Comparison of ENCODE assay signal across 18 cellular contexts in the genomic region with DNA sequence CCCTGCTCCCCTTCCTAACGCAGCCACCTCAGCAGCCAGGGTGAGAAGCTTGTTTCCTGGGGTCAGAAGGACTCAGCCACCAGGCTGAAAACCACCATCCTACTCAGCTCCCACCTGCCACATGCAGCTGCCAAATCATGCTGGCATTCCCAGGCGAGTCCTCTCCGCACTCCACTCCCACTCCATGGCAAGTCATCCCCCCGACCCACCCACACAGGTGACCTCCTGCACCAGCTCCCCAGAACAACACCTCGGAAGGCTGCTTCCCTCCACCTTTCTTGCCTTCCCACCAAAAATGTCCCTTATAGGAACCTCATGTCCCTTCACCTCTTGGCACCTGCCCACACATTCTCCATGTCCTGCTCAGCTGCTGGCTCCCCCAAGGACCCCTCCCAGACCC. TPM values are rescaled to one million over a fixed set of nuclear protein-coding genes. Genes with fewer than 3 reads are reported as not detected.
DNase-seq lines count a peak whose midpoint lies in the region; ATAC-seq, FAIRE-seq and TF ChIP-seq lines count a peak whose summit lies in the region.
"Had no signal": no experiment of that assay in that cellular context is flagged by ENCODE, and none has a peak within 500 bp of the region (broad histone marks: within the 10 kb centered on the region; RNA-seq: fewer than 3 reads in every experiment).

No MANE protein-coding gene starts in this region.

- H3K4me3 ChIP-seq in ACC112 (ENCODE audit: low read depth, low read length) (no peak overlapping the region), SK-N-SH (ENCODE audit: low read depth in 2 of 2, low read length in 1 of 2) (no peak overlapping the region), WERI-Rb-1 (ENCODE audit: low read depth, low read length) (no peak overlapping the region)
- H3K4me3 ChIP-seq: coronary artery, right atrium auricular region, uterus had no signal

- H3K79me2 ChIP-seq in ACC112 (ENCODE audit: control insufficient read depth, insufficient read depth, low read length, unreplicated experiment) = peaks cover 53% of the 10 kb centered on the region
- H3K79me2 ChIP-seq in SK-N-SH (ENCODE audit: insufficient read depth) = peaks cover 76% of the 10 kb centered on the region

- H3K27me3 Mint-ChIP-seq in CD4-positive, alpha-beta T cell = no peaks in the 10 kb centered on the region
- no peaks in the 10 kb centered on the region for H3K27me3 Mint-ChIP-seq in activated T-helper 17 cell treated with anti-CD3 and anti-CD28 coated beads, Interleukin-2, amount 50 U/mL, for 72 hours
- H3K27me3 Mint-ChIP-seq in naive thymus-derived CD8-positive, alpha-beta T cell = no peaks in the 10 kb centered on the region
- H3K27me3 Mint-ChIP-seq: activated naive CD4-positive, alpha-beta T cell treated with anti-CD3 and anti-CD28 coated beads, Interleukin-2, amount 50 U/mL, for 24 hours had no signal

- no peak overlapping the region for H3K4me2 ChIP-seq in SK-N-SH

- H3K4me1 ChIP-seq in ACC112 (ENCODE audit: control insufficient read depth, insufficient read depth, low read length, unreplicated experiment) = peaks cover 32% of the 10 kb centered on the region
- peaks cover 9 to 19% of the 10 kb centered on the region in 2 experiments; a peak in 3 of 4 replicates for H3K4me1 ChIP-seq in SK-N-SH (ENCODE audit: control insufficient read depth in 1 of 2, insufficient read depth in 2 of 2, low read depth in 1 of 2, low read length in 1 of 2)

- intact Hi-C loops in CD4-positive, alpha-beta T cell (cut with DNase I, micrococcal nuclease) = loop anchor here in 1 of 2 experiments (10.0 kb wide), 1 partner anchor 79 kb away; the partner anchor contains the start of gene ARPC1A

- WGBS in SK-N-SH (ENCODE audit: low lambda C conversion rate) = 89% methylated on average over 5 of the region's 5 CpGs

- no peak for FAIRE-seq in frontal cortex (lab: Jason Lieb, UNC)
- FAIRE-seq: G401.6 had no signal

- H3F3A ChIP-seq in SK-N-SH (replicated peaks; ENCODE audit: insufficient read depth) = peaks cover 20% of the 10 kb centered on the region

- POLR2A ChIA-PET in CD4-positive, alpha-beta T cell (lab: Charles Lee) = interaction anchor here (1.4 to 1.9 kb wide), 2 partner anchors 10 to 11 kb away, joined by 5 to 8 read pairs; no protein-coding TSS in a partner anchor
- POLR2A ChIA-PET in naive thymus-derived CD8-positive, alpha-beta T cell (lab: Charles Lee) = interaction anchor here (3.8 kb wide), 1 partner anchor 10 kb away, joined by 29 read pairs; no protein-coding TSS in a partner anchor
- POLR2A ChIA-PET in SK-N-SH (lab: Yijun Ruan, JAX) = interaction anchor here (3.1 kb wide), 1 partner anchor 11 kb away, joined by 25 read pairs; no protein-coding TSS in a partner anchor

- H3K36me3 ChIP-seq in ACC112 (ENCODE audit: insufficient read depth, low read length) = peaks cover 19% of the 10 kb centered on the region; the same call in 1 of the 2 replicates
- H3K36me3 ChIP-seq in SK-N-SH (replicated peaks in 1 of 2; ENCODE audit: control insufficient read depth in 1 of 2, insufficient read depth in 2 of 2, low read length in 1 of 2) = peaks cover 48% of the 10 kb centered on the region in 2 experiments
- H3K36me3 ChIP-seq in WERI-Rb-1 = peaks cover 75% of the 10 kb centered on the region
- H3K36me3 ChIP-seq: uterus had no signal

- no peaks in the 10 kb centered on the region for H3K9me3 Mint-ChIP-seq in CD4-positive, alpha-beta T cell
- H3K9me3 Mint-ChIP-seq in activated T-helper 17 cell treated with anti-CD3 and anti-CD28 coated beads, Interleukin-2, amount 50 U/mL, for 72 hours = no peaks in the 10 kb centered on the region
- no peaks in the 10 kb centered on the region for H3K9me3 Mint-ChIP-seq in naive thymus-derived CD8-positive, alpha-beta T cell
- H3K9me3 Mint-ChIP-seq: activated naive CD4-positive, alpha-beta T cell treated with anti-CD3 and anti-CD28 coated beads, Interleukin-2, amount 50 U/mL, for 24 hours; brain; HFFc6 had no signal

- peaks cover 43% of the 10 kb centered on the region for H3K4me1 Mint-ChIP-seq in CD4-positive, alpha-beta T cell (ENCODE audit: low read depth)
- peaks cover 30% of the 10 kb centered on the region for H3K4me1 Mint-ChIP-seq in activated T-helper 17 cell treated with anti-CD3 and anti-CD28 coated beads, Interleukin-2, amount 50 U/mL, for 72 hours
- H3K4me1 Mint-ChIP-seq in naive thymus-derived CD8-positive, alpha-beta T cell = peaks cover 36 to 51% (median 45%) of the 10 kb centered on the region in 4 donors

- peaks cover 72% of the 10 kb centered on the region for H3K36me3 Mint-ChIP-seq in CD4-positive, alpha-beta T cell (ENCODE audit: low read depth)
- peaks cover 90% of the 10 kb centered on the region for H3K36me3 Mint-ChIP-seq in activated T-helper 17 cell treated with anti-CD3 and anti-CD28 coated beads, Interleukin-2, amount 50 U/mL, for 72 hours (ENCODE audit: low read depth)
- peaks cover 6 to 48% (median 12%) of the 10 kb centered on the region in 3 donors for H3K36me3 Mint-ChIP-seq in naive thymus-derived CD8-positive, alpha-beta T cell

- no peaks in the 10 kb centered on the region for H3K9me3 ChIP-seq in CD4-positive, alpha-beta T cell (ENCODE audit: control insufficient read depth, low read length)
- H3K9me3 ChIP-seq in SK-N-SH (no peaks in the 10 kb centered on the region), WERI-Rb-1 (ENCODE audit: severe bottlenecking) (no peaks in the 10 kb centered on the region)
- H3K9me3 ChIP-seq: right atrium auricular region, uterus had no signal

- no peaks in the 10 kb centered on the region for H3K27me3 ChIP-seq in ACC112 (ENCODE audit: insufficient read depth, low read length)
- no peaks in the 10 kb centered on the region for H3K27me3 ChIP-seq in CD4-positive, alpha-beta T cell (ENCODE audit: control insufficient read depth, insufficient read depth, low read length)
- H3K27me3 ChIP-seq in SK-N-SH (ENCODE audit: insufficient read depth) = no peaks in the 10 kb centered on the region
- H3K27me3 ChIP-seq in WERI-Rb-1 (ENCODE audit: insufficient read depth, low read depth, severe bottlenecking) = no peaks in the 10 kb centered on the region
- H3K27me3 ChIP-seq: right atrium auricular region, uterus had no signal

- no peaks in the 10 kb centered on the region for H3K9me2 ChIP-seq in SK-N-SH

- TF ChIP-seq EP300 in SK-N-SH (IDR thresholded peaks at IDR 0.05; ENCODE audit: borderline replicate concordance in 1 of 2, low read depth in 1 of 2, low read length in 1 of 2) = no peak

- no peak for TF ChIP-seq CTCF in CD4-positive, alpha-beta T cell (IDR thresholded peaks at IDR 0.05)
- TF ChIP-seq CTCF in SK-N-SH (IDR thresholded peaks at IDR 0.05) (no peak), WERI-Rb-1 (IDR thresholded peaks at IDR 0.05; ENCODE audit: low read depth, low read length) (no peak)

- TF ChIP-seq RAD21 in SK-N-SH (IDR thresholded peaks at IDR 0.05; ENCODE audit: low read length) = no peak

- peaks cover 61% of the 10 kb centered on the region for H4K20me1 ChIP-seq in SK-N-SH (ENCODE audit: insufficient read depth)

- H3K27ac Mint-ChIP-seq in CD4-positive, alpha-beta T cell = peak overlapping the region; percentile 73
- peak overlapping the region; percentile 37 for H3K27ac Mint-ChIP-seq in activated T-helper 17 cell treated with anti-CD3 and anti-CD28 coated beads, Interleukin-2, amount 50 U/mL, for 72 hours
- peak overlapping the region in 9 of 10 donors; percentile 19 to 96 (median 71) for H3K27ac Mint-ChIP-seq in naive thymus-derived CD8-positive, alpha-beta T cell
- H3K27ac Mint-ChIP-seq: HFFc6 had no signal

- no peak for ATAC-seq in CD4-positive, alpha-beta T cell (ENCODE audit: poor library complexity)
- no peak for ATAC-seq in activated T-helper 17 cell treated with anti-CD3 and anti-CD28 coated beads, Interleukin-2, amount 50 U/mL, for 72 hours (replicated peaks)
- no peak for ATAC-seq in naive thymus-derived CD8-positive, alpha-beta T cell

- DNase-seq in CD4-positive, alpha-beta T cell = no peak
- no peak for DNase-seq in naive thymus-derived CD8-positive, alpha-beta T cell
- DNase-seq in SK-N-SH (no peak), WERI-Rb-1 (no peak), frontal cortex (ENCODE audit: low spot score in 2 of 2) (no peak)
- DNase-seq: activated CD8-positive, alpha-beta memory T cell treated with anti-CD3 and anti-CD28 coated beads, Interleukin-2, amount 50 U/mL, for 4 hours; Kasumi-1; NCI-H1105 treated with DMSO at 0.1 percent for 48 hours; NCI-H524 treated with DMSO at 0.1 percent for 48 hours; uterus had no signal

- H2AFZ ChIP-seq in ACC112 (ENCODE audit: low read length, unreplicated experiment) (no peak overlapping the region), SK-N-SH (ENCODE audit: low read depth) (no peak overlapping the region)

- no peak overlapping the region for H3K9ac ChIP-seq in SK-N-SH

- CTCF ChIA-PET in CD4-positive, alpha-beta T cell (lab: Charles Lee) = no interaction called here
- CTCF ChIA-PET in SK-N-SH (lab: Yijun Ruan, JAX) = interaction anchor here (1.1 kb wide), 1 partner anchor 38 kb away, joined by 5 read pairs; no protein-coding TSS in a partner anchor

- H3K4me3 Mint-ChIP-seq in CD4-positive, alpha-beta T cell = peak overlapping the region; percentile 48
- H3K4me3 Mint-ChIP-seq in activated T-helper 17 cell treated with anti-CD3 and anti-CD28 coated beads, Interleukin-2, amount 50 U/mL, for 72 hours = no peak overlapping the region
- no peak overlapping the region for H3K4me3 Mint-ChIP-seq in naive thymus-derived CD8-positive, alpha-beta T cell
- H3K4me3 Mint-ChIP-seq: activated naive CD4-positive, alpha-beta T cell treated with anti-CD3 and anti-CD28 coated beads, Interleukin-2, amount 50 U/mL, for 24 hours; HFFc6 had no signal

- H3K27ac ChIP-seq in ACC112 (ENCODE audit: low read depth, low read length) (peak overlapping the region; percentile 14; the same call in 1 of the 2 replicates), SK-N-SH (ENCODE audit: low read depth in 2 of 2, low read length in 1 of 2) (no peak overlapping the region), WERI-Rb-1 (no peak overlapping the region)
- no peak overlapping the region for H3K27ac ChIP-seq in CD4-positive, alpha-beta T cell (ENCODE audit: low read depth, low read length)
- H3K27ac ChIP-seq: coronary artery, right atrium auricular region, uterus had no signal

RNA-seq across cellular contexts. Expression of gene PDAP1, which starts 4.6 kb away (rescaled TPM):
- total RNA-seq in CD4-positive, alpha-beta T cell = 10 to 100 TPM; 35.0 to 38.0 TPM
- 100 to 1,000 TPM in 1 of 2 donors, 10 to 100 TPM in 1; 73.7 to 129 TPM for total RNA-seq in activated T-helper 17 cell treated with anti-CD3 and anti-CD28 coated beads, Interleukin-2, amount 50 U/mL, for 72 hours
- total RNA-seq in naive thymus-derived CD8-positive, alpha-beta T cell = 10 to 100 TPM; 70.2 to 75.1 TPM
- polyA plus RNA-seq in naive thymus-derived CD8-positive, alpha-beta T cell = 10 to 100 TPM; 24.0 to 35.6 (median 33.4) TPM
- 296 and 389 TPM in 2 replicates for polyA plus RNA-seq in SK-N-SH (2012; rRNA removed)
- 589 and 668 TPM in 2 replicates for polyA plus RNA-seq in SK-N-SH (2012; cell fraction: cytosol; rRNA removed)
- 105 and 146 TPM in 2 replicates for polyA plus RNA-seq in SK-N-SH (2012; cell fraction: nucleus; rRNA removed)
- total RNA-seq in frontal cortex = 15.1 TPM

RNA-seq across cellular contexts. Expression of gene BUD31, which starts 5.0 kb away (rescaled TPM):
- total RNA-seq in CD4-positive, alpha-beta T cell = 100 to 1,000 TPM; 147 to 153 TPM
- 100 to 1,000 TPM in 1 of 2 donors, 10 to 100 TPM in 1; 96.1 to 138 TPM for total RNA-seq in activated T-helper 17 cell treated with anti-CD3 and anti-CD28 coated beads, Interleukin-2, amount 50 U/mL, for 72 hours
- total RNA-seq in naive thymus-derived CD8-positive, alpha-beta T cell = 10 to 100 TPM; 61.7 to 74.6 TPM
- polyA plus RNA-seq in naive thymus-derived CD8-positive, alpha-beta T cell = 100 to 1,000 TPM; 151 to 216 (median 170) TPM
- polyA plus RNA-seq in SK-N-SH (2012; rRNA removed) = 124 and 162 TPM in 2 replicates
- polyA plus RNA-seq in SK-N-SH (2012; cell fraction: cytosol; rRNA removed) = 146 and 187 TPM in 2 replicates
- 85.4 and 105 TPM in 2 replicates for polyA plus RNA-seq in SK-N-SH (2012; cell fraction: nucleus; rRNA removed)
- 68.5 TPM for total RNA-seq in frontal cortex

RNA-seq across cellular contexts. Expression of gene ARPC1B, which starts 29.2 kb away (rescaled TPM):
- 10 to 100 TPM; 58.8 to 66.6 TPM for total RNA-seq in CD4-positive, alpha-beta T cell
- total RNA-seq in activated T-helper 17 cell treated with anti-CD3 and anti-CD28 coated beads, Interleukin-2, amount 50 U/mL, for 72 hours = 100 to 1,000 TPM; 223 to 410 TPM
- 100 to 1,000 TPM; 165 to 170 TPM for total RNA-seq in naive thymus-derived CD8-positive, alpha-beta T cell
- 100 to 1,000 TPM; 597 to 712 (median 662) TPM for polyA plus RNA-seq in naive thymus-derived CD8-positive, alpha-beta T cell
- polyA plus RNA-seq in SK-N-SH (2012; rRNA removed) = 549 and 836 TPM in 2 replicates
- 499 and 604 TPM in 2 replicates for polyA plus RNA-seq in SK-N-SH (2012; cell fraction: cytosol; rRNA removed)
- polyA plus RNA-seq in SK-N-SH (2012; cell fraction: nucleus; rRNA removed) = 368 and 467 TPM in 2 replicates
- total RNA-seq in frontal cortex = 15.1 TPM

RNA-seq across cellular contexts. Expression of gene PTCD1, which starts 34.8 kb away (rescaled TPM):
- 1 to 10 TPM; 4.8 to 5.3 TPM for total RNA-seq in CD4-positive, alpha-beta T cell
- 1 to 10 TPM; 4.3 to 5.4 TPM for total RNA-seq in activated T-helper 17 cell treated with anti-CD3 and anti-CD28 coated beads, Interleukin-2, amount 50 U/mL, for 72 hours
- total RNA-seq in naive thymus-derived CD8-positive, alpha-beta T cell = 10 to 100 TPM; 11.5 to 13.8 TPM
- 1 to 10 TPM; 2.0 to 3.9 (median 3.2) TPM for polyA plus RNA-seq in naive thymus-derived CD8-positive, alpha-beta T cell
- 7.4 and 8.2 TPM in 2 replicates for polyA plus RNA-seq in SK-N-SH (2012; rRNA removed)
- polyA plus RNA-seq in SK-N-SH (2012; cell fraction: cytosol; rRNA removed) = 2.7 and 3.3 TPM in 2 replicates
- 16.1 and 16.8 TPM in 2 replicates for polyA plus RNA-seq in SK-N-SH (2012; cell fraction: nucleus; rRNA removed)
- 5.7 TPM for total RNA-seq in frontal cortex

RNA-seq across cellular contexts. Expression of gene CPSF4, which starts 35.0 kb away (rescaled TPM):
- total RNA-seq in CD4-positive, alpha-beta T cell = 10 to 100 TPM; 28.1 to 31.7 TPM
- 10 to 100 TPM; 36.8 to 38.9 TPM for total RNA-seq in activated T-helper 17 cell treated with anti-CD3 and anti-CD28 coated beads, Interleukin-2, amount 50 U/mL, for 72 hours
- total RNA-seq in naive thymus-derived CD8-positive, alpha-beta T cell = 10 to 100 TPM; 48.6 to 55.2 TPM
- polyA plus RNA-seq in naive thymus-derived CD8-positive, alpha-beta T cell = 10 to 100 TPM; 22.9 to 31.3 (median 28.1) TPM
- polyA plus RNA-seq in SK-N-SH (2012; rRNA removed) = 101 and 107 TPM in 2 replicates
- polyA plus RNA-seq in SK-N-SH (2012; cell fraction: cytosol; rRNA removed) = 41.3 and 58.6 TPM in 2 replicates
- 300 and 397 TPM in 2 replicates for polyA plus RNA-seq in SK-N-SH (2012; cell fraction: nucleus; rRNA removed)
- 19.6 TPM for total RNA-seq in frontal cortex
